8 cellular contexts compared by ENCODE assay signal in the genomic region with DNA sequence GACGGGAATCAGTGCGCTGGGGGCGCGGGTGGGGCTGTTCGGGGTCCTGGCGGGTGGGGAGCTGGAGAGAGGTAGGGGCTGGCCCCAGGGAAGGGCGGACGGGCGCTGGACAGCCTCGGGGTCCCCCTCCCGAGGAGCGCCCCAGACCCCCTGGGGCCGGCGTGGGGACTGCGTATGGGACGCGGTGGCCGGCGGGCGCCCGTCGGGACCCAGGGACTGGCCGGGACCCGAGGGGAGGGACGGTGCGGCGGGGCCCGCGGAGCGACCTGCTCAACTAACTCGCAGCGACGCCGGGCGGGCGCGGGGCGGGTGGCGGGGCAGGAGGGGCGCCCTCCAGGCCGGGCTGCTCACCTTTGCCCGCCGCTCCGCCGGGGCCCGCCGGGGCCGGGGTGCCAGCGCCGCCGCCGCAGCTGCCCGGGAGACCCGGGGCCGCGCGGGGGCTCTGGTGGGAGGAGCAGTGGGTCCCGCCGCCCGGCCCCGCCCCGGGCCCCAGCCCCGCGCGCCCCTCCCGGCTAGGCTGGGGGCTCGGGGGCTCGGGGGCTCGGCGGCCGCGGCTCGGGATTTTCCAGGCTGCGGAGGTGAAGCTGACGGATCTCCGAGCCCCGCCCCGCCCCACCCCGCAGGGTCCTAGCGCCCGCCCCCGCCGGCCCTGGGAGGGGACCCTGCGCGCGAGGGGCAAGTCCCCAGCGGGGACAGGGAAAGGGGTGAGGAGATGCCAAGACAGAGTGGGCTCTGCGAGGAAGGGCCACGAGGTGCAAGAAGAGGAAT. TPM values are rescaled to one million over a fixed set of nuclear protein-coding genes. Genes with fewer than 3 reads are reported as not detected.
DNase-seq lines count a peak whose midpoint lies in the region; ATAC-seq and TF ChIP-seq lines count a peak whose summit lies in the region.

No MANE protein-coding gene starts in this region.

- no peak for TF ChIP-seq CTCF in mucosa of descending colon (IDR thresholded peaks at IDR 0.05)

- H3K9ac ChIP-seq in duodenal mucosa (ENCODE audit: low read depth in 1 of 2, low read length in 2 of 2) = peak overlapping the region; percentile 65 to 83

- H3K27ac ChIP-seq in duodenal mucosa (ENCODE audit: low read depth, low read length) = peak overlapping the region; percentile 61

- peak overlapping the region; percentile 69 to 77 for H3K4me3 ChIP-seq in duodenal mucosa (ENCODE audit: low read depth in 1 of 2, low read length in 2 of 2)
- H3K4me3 ChIP-seq in mucosa of descending colon = peak overlapping the region; percentile 72

- intact Hi-C loops in mucosa of descending colon (cut with DNase I, micrococcal nuclease) = no loop called here

- H3K36me3 ChIP-seq in duodenal mucosa (ENCODE audit: control insufficient read depth in 1 of 2, insufficient read depth in 2 of 2, low read length in 2 of 2) (peaks cover 0 to 2% of the 10 kb centered on the region in 2 donors), mucosa of descending colon (ENCODE audit: low read depth) (no peaks in the 10 kb centered on the region)

- peak; percentile 17 for ATAC-seq in mucosa of descending colon
- ATAC-seq in HG02870 (IDR thresholded peaks at IDR 0.05; ENCODE audit: unreplicated experiment) = no peak
- ATAC-seq in HG03469 (IDR thresholded peaks at IDR 0.05; ENCODE audit: unreplicated experiment) = no peak

- DNase-seq in Daoy (ENCODE audit: low read depth) = peak; percentile 29
- DNase-seq in HuH-7.5 (ENCODE audit: low spot score) = peak; percentile 77
- DNase-seq in activated CD4-positive, alpha-beta T cell treated with anti-CD3 and anti-CD28 coated beads, Interleukin-2, amount 50 U/mL, for 4 hours = peak; percentile 55 to 57
- DNase-seq in mucosa of descending colon = peak; percentile 73 to 78 (median 77)
- DNase-seq in stimulated activated naive CD4-positive, alpha-beta T cell (lab: John Stamatoyannopoulos, UW) = peak; percentile 35 to 73 (median 66)

- H3K9me3 ChIP-seq in duodenal mucosa (ENCODE audit: control insufficient read depth in 1 of 2, low read length in 2 of 2) (no peaks in the 10 kb centered on the region), mucosa of descending colon (no peaks in the 10 kb centered on the region)

- H3K4me1 ChIP-seq in duodenal mucosa (ENCODE audit: control insufficient read depth in 1 of 2, insufficient read depth in 2 of 2, low read length in 2 of 2) = peaks cover 76 to 84% of the 10 kb centered on the region in 2 donors
- peaks cover 59% of the 10 kb centered on the region for H3K4me1 ChIP-seq in mucosa of descending colon (ENCODE audit: low read depth)

- no peaks in the 10 kb centered on the region for H3K27me3 ChIP-seq in duodenal mucosa (ENCODE audit: control insufficient read depth in 1 of 2, insufficient read depth in 2 of 2, low read length in 2 of 2)

RNA-seq across cellular contexts. Expression of gene STARD10, which starts 12.3 kb away (rescaled TPM):
- total RNA-seq in Daoy (2014; rRNA removed; shearing (Covaris generic)) = 16.7 and 21.5 TPM in 2 replicates
- total RNA-seq in mucosa of descending colon = 100 to 1,000 TPM; 177 to 472 (median 306) TPM

RNA-seq across cellular contexts. Expression of gene ARAP1, which starts 29.3 kb away (rescaled TPM):
- 52.9 and 55.7 TPM in 2 replicates for total RNA-seq in Daoy (2014; rRNA removed; shearing (Covaris generic))
- 10 to 100 TPM; 69.3 to 84.8 (median 84.0) TPM for total RNA-seq in mucosa of descending colon

RNA-seq across cellular contexts. Expression of gene ATG16L2, which starts 32.7 kb away (rescaled TPM):
- 1.3 and 2.3 TPM in 2 replicates for total RNA-seq in Daoy (2014; rRNA removed; shearing (Covaris generic))
- 10 to 100 TPM; 37.7 to 64.3 (median 52.5) TPM for total RNA-seq in mucosa of descending colon

Comparison
In these comparisons a context has a peak if more than half of its experiments do, and no peak if none do; other contexts are left out.
1. RNA of gene ATG16L2, which starts 32.7 kb away (total RNA-seq): 37.7 to 64.3 TPM in mucosa of descending colon; 1.3 to 2.3 TPM in Daoy; every median in the first group is over 10 times any median in the second.
2. Peak in every context shown above with its lines, with median percentiles within 50 percentile points of each other: DNase-seq.